In the genomic region with DNA sequence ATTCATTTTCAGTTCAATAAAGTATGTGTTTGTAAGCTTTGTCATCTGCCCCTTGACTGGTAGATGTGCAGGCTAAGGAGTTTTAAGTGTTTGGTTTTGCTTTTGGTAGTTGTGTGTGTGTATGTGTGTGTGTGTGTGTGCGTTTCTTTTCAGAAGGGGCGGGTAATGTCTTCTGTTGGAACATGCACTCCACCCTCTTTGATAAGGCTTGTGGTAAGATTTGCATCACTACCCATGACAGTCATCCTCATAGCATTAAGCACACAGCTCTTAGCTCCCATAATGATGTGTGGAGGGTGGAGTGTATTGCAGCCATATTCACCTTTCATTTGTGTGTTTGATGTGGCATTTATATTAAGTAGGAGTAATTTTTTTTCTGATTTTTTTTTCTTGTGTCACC, we compare ENCODE assay signal across 11 cellular contexts.
DNase-seq lines count a peak whose midpoint lies in the region; ATAC-seq and TF ChIP-seq lines count a peak whose summit lies in the region.
"Had no signal": no experiment of that assay in that cellular context is flagged by ENCODE, and none has a peak within 500 bp of the region (broad histone marks: within the 10 kb centered on the region; RNA-seq: fewer than 3 reads in every experiment).

No MANE protein-coding gene starts in this region.

- H3K4me2 ChIP-seq in fibroblast of lung (ENCODE audit: extremely low read depth, insufficient read depth, low read length), result no peak overlapping the region
- H3K4me2 ChIP-seq in SK-N-SH, result no peak overlapping the region

- TF ChIP-seq CTCF in GM12873 (IDR thresholded peaks at IDR 0.05; ENCODE audit: insufficient read depth, low read depth, low read length, missing control alignments), result peak; percentile 26
- no peak for TF ChIP-seq CTCF in fibroblast of lung (conservative IDR thresholded peaks at IDR 0.05 in 1 of 2, IDR thresholded peaks at IDR 0.05 in 1 of 2; ENCODE audit: low read depth in 1 of 2, low read length in 2 of 2)
- no peak for TF ChIP-seq CTCF in suprapubic skin (IDR thresholded peaks at IDR 0.05)
- TF ChIP-seq CTCF in SK-N-SH (IDR thresholded peaks at IDR 0.05), result no peak

- H3K79me2 ChIP-seq in fibroblast of lung (ENCODE audit: control insufficient read depth, insufficient read depth, low read length) (no peaks in the 10 kb centered on the region), SK-N-SH (ENCODE audit: insufficient read depth) (no peaks in the 10 kb centered on the region)

- WGBS in suprapubic skin, result 61% methylated on average over 2 of the region's 2 CpGs
- WGBS in SK-N-SH (ENCODE audit: low lambda C conversion rate), result 97% methylated on average over 2 of the region's 2 CpGs

- no peaks in the 10 kb centered on the region for H3K27me3 ChIP-seq in fibroblast of lung (ENCODE audit: control insufficient read depth, insufficient read depth, low read length)
- no peaks in the 10 kb centered on the region for H3K27me3 ChIP-seq in suprapubic skin
- no peaks in the 10 kb centered on the region for H3K27me3 ChIP-seq in SK-N-SH (ENCODE audit: insufficient read depth)

- H3K9ac ChIP-seq in fibroblast of lung (ENCODE audit: insufficient read depth, low read length) (no peak overlapping the region), SK-N-SH (no peak overlapping the region)

- peaks cover 4% of the 10 kb centered on the region for H3F3A ChIP-seq in SK-N-SH (replicated peaks; ENCODE audit: insufficient read depth)

- H2AFZ ChIP-seq in fibroblast of lung (ENCODE audit: low read length), result no peak overlapping the region
- H2AFZ ChIP-seq in SK-N-SH (ENCODE audit: low read depth), result no peak overlapping the region

- peak; percentile 44 for ATAC-seq in GM21423 (IDR thresholded peaks at IDR 0.05; ENCODE audit: unreplicated experiment)
- ATAC-seq: left cardiac atrium had no signal

- H3K4me1 ChIP-seq in fibroblast of lung (ENCODE audit: control insufficient read depth, extremely low read depth, insufficient read depth, low read length) (no peaks in the 10 kb centered on the region), suprapubic skin (no peaks in the 10 kb centered on the region), SK-N-SH (ENCODE audit: control insufficient read depth in 1 of 2, insufficient read depth in 2 of 2, low read depth in 1 of 2, low read length in 1 of 2) (no peaks in the 10 kb centered on the region; a peak in 1 of 4 replicates)

- CTCF ChIA-PET in SK-N-SH (lab: Yijun Ruan, JAX), result interaction anchor here (0.8 kb wide), 1 partner anchor 15 kb away, joined by 3 read pairs; no protein-coding TSS in a partner anchor

- TF ChIP-seq POLR2A in suprapubic skin (IDR thresholded peaks at IDR 0.05), result no peak

- TF ChIP-seq EP300 in suprapubic skin (IDR thresholded peaks at IDR 0.05), result no peak
- TF ChIP-seq EP300 in SK-N-SH (IDR thresholded peaks at IDR 0.05; ENCODE audit: borderline replicate concordance in 1 of 2, low read depth in 1 of 2, low read length in 1 of 2), result no peak

- POLR2A ChIA-PET in SK-N-SH (lab: Yijun Ruan, JAX), result no interaction called here

- no peaks in the 10 kb centered on the region for H4K20me1 ChIP-seq in fibroblast of lung (ENCODE audit: control insufficient read depth, extremely low read depth, insufficient read depth, low read length)
- H4K20me1 ChIP-seq in SK-N-SH (ENCODE audit: insufficient read depth), result no peaks in the 10 kb centered on the region

- H3K9me2 ChIP-seq in SK-N-SH, result no peaks in the 10 kb centered on the region

- no peak for TF ChIP-seq RAD21 in SK-N-SH (IDR thresholded peaks at IDR 0.05; ENCODE audit: low read length)

- no peak overlapping the region for H3K4me3 ChIP-seq in fibroblast of lung (replicated peaks in 1 of 4; ENCODE audit: control extremely low read depth in 1 of 4, insufficient read depth in 1 of 4, low read depth in 3 of 4, low read length in 4 of 4)
- no peak overlapping the region for H3K4me3 ChIP-seq in suprapubic skin
- H3K4me3 ChIP-seq in SK-N-SH (ENCODE audit: low read depth in 2 of 2, low read length in 1 of 2), result no peak overlapping the region

- H3K36me3 ChIP-seq in fibroblast of lung (ENCODE audit: control insufficient read depth, insufficient read depth, low read length), result no peaks in the 10 kb centered on the region
- peaks cover 7% of the 10 kb centered on the region for H3K36me3 ChIP-seq in suprapubic skin
- peaks cover 12 to 15% of the 10 kb centered on the region in 2 experiments for H3K36me3 ChIP-seq in SK-N-SH (replicated peaks in 1 of 2; ENCODE audit: control insufficient read depth in 1 of 2, insufficient read depth in 2 of 2, low read length in 1 of 2)

- DNase-seq in HT-29 (ENCODE audit: low spot score), result peak; percentile 46
- DNase-seq in fibroblast of lung (ENCODE audit: low read depth in 2 of 2), result peak; percentile 62 to 82
- DNase-seq in inferior parietal cortex (ENCODE audit: extremely low spot score), result no peak
- no peak for DNase-seq in Kasumi-1 (lab: John Stamatoyannopoulos, UW)
- no peak for DNase-seq in suprapubic skin (ENCODE audit: low spot score in 2 of 2)
- DNase-seq in SK-N-SH, result no peak
- DNase-seq: activated gamma-delta T cell, left cardiac atrium, NCI-H446 had no signal

- H3K9me3 ChIP-seq in fibroblast of lung (ENCODE audit: control insufficient read depth, insufficient read depth, low read depth, low read length) (no peaks in the 10 kb centered on the region), suprapubic skin (no peaks in the 10 kb centered on the region), SK-N-SH (0 out of 2 replicates have a peak, but pooled peaks cover 2% of the 10 kb centered on the region)

- H3K27ac ChIP-seq in fibroblast of lung (ENCODE audit: insufficient read depth, low read length) (no peak overlapping the region), suprapubic skin (no peak overlapping the region), SK-N-SH (ENCODE audit: low read depth in 2 of 2, low read length in 1 of 2) (no peak overlapping the region)

TF ChIP-seq in SK-N-SH, 30 proteins besides CTCF, POLR2A, EP300 and RAD21:
- no peak for TF ChIP-seq RCOR1 (IDR thresholded peaks at IDR 0.05; ENCODE audit: low read length)
- TF ChIP-seq POLR2AphosphoS5 (IDR thresholded peaks at IDR 0.05; ENCODE audit: low read depth, low read length), result no peak
- no peak for TF ChIP-seq RXRA (IDR thresholded peaks at IDR 0.05; ENCODE audit: borderline replicate concordance, low read depth)
- TF ChIP-seq RFX5 (IDR thresholded peaks at IDR 0.05; ENCODE audit: low read length), result no peak
- TF ChIP-seq, protein P1, sequence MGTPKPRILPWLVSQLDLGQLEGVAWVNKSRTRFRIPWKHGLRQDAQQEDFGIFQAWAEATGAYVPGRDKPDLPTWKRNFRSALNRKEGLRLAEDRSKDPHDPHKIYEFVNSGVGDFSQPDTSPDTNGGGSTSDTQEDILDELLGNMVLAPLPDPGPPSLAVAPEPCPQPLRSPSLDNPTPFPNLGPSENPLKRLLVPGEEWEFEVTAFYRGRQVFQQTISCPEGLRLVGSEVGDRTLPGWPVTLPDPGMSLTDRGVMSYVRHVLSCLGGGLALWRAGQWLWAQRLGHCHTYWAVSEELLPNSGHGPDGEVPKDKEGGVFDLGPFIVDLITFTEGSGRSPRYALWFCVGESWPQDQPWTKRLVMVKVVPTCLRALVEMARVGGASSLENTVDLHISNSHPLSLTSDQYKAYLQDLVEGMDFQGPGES (IDR thresholded peaks at IDR 0.05; ENCODE audit: low read depth, low read length), result no peak
- TF ChIP-seq ELF1 (IDR thresholded peaks at IDR 0.05), result no peak
- TF ChIP-seq JUND (IDR thresholded peaks at IDR 0.05), result no peak
- no peak for TF ChIP-seq YY1 (IDR thresholded peaks at IDR 0.05; ENCODE audit: low read depth)

Comparison
In these comparisons a context has a peak if more than half of its experiments do, and no peak if none do; other contexts are left out.
1. DNase-seq: peak in HT-29 (single experiment) and fibroblast of lung (2 of 2); none in inferior parietal cortex (single experiment), Kasumi-1 (0 of 2), suprapubic skin (0 of 2) and SK-N-SH (single experiment).